Comparison of ENCODE assay signal across 35 cellular contexts in genomic region chr2:64966017-64966416, GRCh38.
"Had no signal": no experiment of that assay in that cellular context is flagged by ENCODE, and none has a peak within 500 bp of the region (broad histone marks: within the 10 kb centered on the region; RNA-seq: fewer than 3 reads in every experiment).

No MANE protein-coding gene starts in this region.

- H3K36me3 Mint-ChIP-seq: activated naive CD4-positive, alpha-beta T cell treated with anti-CD3 and anti-CD28 coated beads, Interleukin-2, amount 10 ng/mL, durations not matched to agents 7 days and 5 days; activated naive CD4-positive, alpha-beta T cell treated with anti-CD3 and anti-CD28 coated beads, Interleukin-2, amount 50 U/mL, for 72 hours had no signal

- H3K9me3 Mint-ChIP-seq: activated CD4-positive, alpha-beta memory T cell treated with anti-CD3 and anti-CD28 coated beads, Interleukin-2, amount 10 ng/mL, durations not matched to agents 7 days and 5 days; activated CD4-positive, alpha-beta T cell treated with anti-CD3 and anti-CD28 coated beads, Interleukin-2, amount 10 ng/mL, durations not matched to agents 7 days and 5 days; activated naive CD4-positive, alpha-beta T cell treated with anti-CD3 and anti-CD28 coated beads, Interleukin-2, amount 10 ng/mL, durations not matched to agents 7 days and 5 days; activated naive CD4-positive, alpha-beta T cell treated with anti-CD3 and anti-CD28 coated beads, Interleukin-2, amount 50 U/mL, for 72 hours; activated naive CD8-positive, alpha-beta T cell treated with anti-CD3 and anti-CD28 coated beads, Interleukin-2, amount 10 ng/mL, durations not matched to agents 7 days and 5 days; activated T-cell treated with anti-CD3 and anti-CD28 coated beads, Interleukin-2, amount 50 U/mL, for 24 hours; activated T-cell treated with anti-CD3 and anti-CD28 coated beads, Interleukin-2, amount 50 U/mL, for 72 hours; brain; dendritic cell treated with granulocyte-macrophage colony-stimulating factor and Interleukin-4, amounts not matched to agents 40 ng/mL and 50 ng/mL, for 4 days; effector memory CD8-positive, alpha-beta T cell; T-helper 2 cell treated with Interferon-gamma antibody and Interleukin-4, amounts not matched to agents 5 μg/mL and 100 μg/mL, for 36 hours had no signal

- H3K4me3 ChIP-seq: ascending aorta, breast epithelium, cardiac muscle cell, coronary artery, dorsolateral prefrontal cortex, esophagus squamous epithelium, gastroesophageal sphincter had no signal

- ATAC-seq: activated naive CD4-positive, alpha-beta T cell treated with anti-CD3 and anti-CD28 coated beads, Interleukin-2, amount 50 U/mL, for 72 hours; activated T-cell treated with anti-CD3 and anti-CD28 coated beads, Interleukin-2, amount 50 U/mL, for 72 hours; effector memory CD8-positive, alpha-beta T cell; gastroesophageal sphincter; T-helper 17 cell had no signal

- H3K4me3 Mint-ChIP-seq: activated CD4-positive, alpha-beta memory T cell treated with anti-CD3 and anti-CD28 coated beads, Interleukin-2, amount 10 ng/mL, durations not matched to agents 7 days and 5 days; activated CD4-positive, alpha-beta T cell treated with anti-CD3 and anti-CD28 coated beads, Interleukin-2, amount 10 ng/mL, durations not matched to agents 7 days and 5 days; activated naive CD4-positive, alpha-beta T cell treated with anti-CD3 and anti-CD28 coated beads, Interleukin-2, amount 10 ng/mL, durations not matched to agents 7 days and 5 days; activated naive CD8-positive, alpha-beta T cell treated with anti-CD3 and anti-CD28 coated beads, Interleukin-2, amount 10 ng/mL, durations not matched to agents 7 days and 5 days; activated T-cell treated with anti-CD3 and anti-CD28 coated beads, Interleukin-2, amount 50 U/mL, for 24 hours; activated T-cell treated with anti-CD3 and anti-CD28 coated beads, Interleukin-2, amount 50 U/mL, for 72 hours; brain; dendritic cell treated with granulocyte-macrophage colony-stimulating factor and Interleukin-4, amounts not matched to agents 40 ng/mL and 50 ng/mL, for 4 days; effector memory CD8-positive, alpha-beta T cell; T-helper 17 cell; T-helper 2 cell treated with Interferon-gamma antibody and Interleukin-4, amounts not matched to agents 5 μg/mL and 100 μg/mL, for 36 hours had no signal

- H3K9me3 ChIP-seq: ascending aorta, breast epithelium, esophagus squamous epithelium, gastroesophageal sphincter had no signal

- H3K27ac Mint-ChIP-seq: activated CD4-positive, alpha-beta memory T cell treated with anti-CD3 and anti-CD28 coated beads, Interleukin-2, amount 10 ng/mL, durations not matched to agents 7 days and 5 days; activated CD4-positive, alpha-beta T cell treated with anti-CD3 and anti-CD28 coated beads, Interleukin-2, amount 10 ng/mL, durations not matched to agents 7 days and 5 days; activated naive CD4-positive, alpha-beta T cell treated with anti-CD3 and anti-CD28 coated beads, Interleukin-2, amount 10 ng/mL, durations not matched to agents 7 days and 5 days; activated naive CD4-positive, alpha-beta T cell treated with anti-CD3 and anti-CD28 coated beads, Interleukin-2, amount 50 U/mL, for 72 hours; activated naive CD8-positive, alpha-beta T cell treated with anti-CD3 and anti-CD28 coated beads, Interleukin-2, amount 10 ng/mL, durations not matched to agents 7 days and 5 days; activated T-cell treated with anti-CD3 and anti-CD28 coated beads, Interleukin-2, amount 50 U/mL, for 24 hours; activated T-cell treated with anti-CD3 and anti-CD28 coated beads, Interleukin-2, amount 50 U/mL, for 72 hours; brain; dendritic cell treated with granulocyte-macrophage colony-stimulating factor and Interleukin-4, amounts not matched to agents 40 ng/mL and 50 ng/mL, for 4 days; T-helper 17 cell; T-helper 2 cell treated with Interferon-gamma antibody and Interleukin-4, amounts not matched to agents 5 μg/mL and 100 μg/mL, for 36 hours had no signal

- H3K36me3 ChIP-seq: ascending aorta, breast epithelium, cardiac muscle cell, esophagus squamous epithelium, gastroesophageal sphincter, WERI-Rb-1 had no signal

- H3K27ac ChIP-seq: ascending aorta, breast epithelium, cardiac muscle cell, coronary artery, dorsolateral prefrontal cortex, esophagus squamous epithelium, gastroesophageal sphincter, WERI-Rb-1 had no signal

- H3K4me1 ChIP-seq: ascending aorta, breast epithelium, gastroesophageal sphincter had no signal

- H3K27me3 Mint-ChIP-seq: activated CD4-positive, alpha-beta T cell treated with anti-CD3 and anti-CD28 coated beads, Interleukin-2, amount 10 ng/mL, durations not matched to agents 7 days and 5 days; activated naive CD8-positive, alpha-beta T cell treated with anti-CD3 and anti-CD28 coated beads, Interleukin-2, amount 10 ng/mL, durations not matched to agents 7 days and 5 days; activated T-cell treated with anti-CD3 and anti-CD28 coated beads, Interleukin-2, amount 50 U/mL, for 24 hours; brain; effector memory CD8-positive, alpha-beta T cell; T-helper 17 cell had no signal

- H3K4me1 Mint-ChIP-seq: activated CD4-positive, alpha-beta memory T cell treated with anti-CD3 and anti-CD28 coated beads, Interleukin-2, amount 10 ng/mL, durations not matched to agents 7 days and 5 days; activated naive CD8-positive, alpha-beta T cell treated with anti-CD3 and anti-CD28 coated beads, Interleukin-2, amount 10 ng/mL, durations not matched to agents 7 days and 5 days; brain; T-helper 17 cell had no signal

- DNase-seq: activated CD4-positive, alpha-beta memory T cell treated with anti-CD3 and anti-CD28 coated beads, Interleukin-2, amount 10 ng/mL, durations not matched to agents 7 days and 5 days; activated CD4-positive, alpha-beta T cell treated with anti-CD3 and anti-CD28 coated beads for 4 hours; activated CD4-positive, alpha-beta T cell treated with anti-CD3 and anti-CD28 coated beads, Interleukin-2, amount 10 ng/mL, durations not matched to agents 7 days and 5 days; activated CD4-positive, alpha-beta T cell treated with anti-CD3 and anti-CD28 coated beads, Interleukin-2, amount 50 U/mL, for 4 hours; activated CD4-positive, CD25-positive, alpha-beta regulatory T cell; activated CD4-positive, CD25-positive, alpha-beta regulatory T cell treated with anti-CD3 and anti-CD28 coated beads, Interleukin-2, amount 50 U/mL, for 72 hours; activated CD8-positive, alpha-beta memory T cell treated with anti-CD3 and anti-CD28 coated beads, Interleukin-2, amount 50 U/mL, for 48 hours; activated gamma-delta T cell; activated naive CD4-positive, alpha-beta T cell; activated naive CD4-positive, alpha-beta T cell treated with anti-CD3 and anti-CD28 coated beads, Interleukin-2, amount 10 ng/mL, durations not matched to agents 7 days and 5 days; activated naive CD8-positive, alpha-beta T cell treated with anti-CD3 and anti-CD28 coated beads, Interleukin-2, amount 10 ng/mL, durations not matched to agents 7 days and 5 days; activated T-cell treated with anti-CD3 and anti-CD28 coated beads for 4 hours; activated T-cell treated with anti-CD3 and anti-CD28 coated beads, Interleukin-2, amount 50 U/mL, for 24 hours; activated T-cell treated with anti-CD3 and anti-CD28 coated beads, Interleukin-2, amount 50 U/mL, for 72 hours; central memory CD4-positive, alpha-beta T cell; cerebellar nuclear complex; dorsolateral prefrontal cortex; effector CD4-positive, alpha-beta T cell; effector memory CD8-positive, alpha-beta T cell; erythroblast; esophagus squamous epithelium; foreskin melanocyte; T-helper 1 cell; T-helper 17 cell; T1000; WERI-Rb-1 had no signal

- H3K27me3 ChIP-seq: ascending aorta, breast epithelium, cardiac muscle cell, dorsolateral prefrontal cortex, esophagus squamous epithelium, gastroesophageal sphincter had no signal
